Comparison of ENCODE assay signal across 18 cellular contexts in genomic region chr4:41865306-41865980, GRCh38.
DNase-seq lines count a peak whose midpoint lies in the region; ATAC-seq and TF ChIP-seq lines count a peak whose summit lies in the region.
"Had no signal": no experiment of that assay in that cellular context is flagged by ENCODE, and none has a peak within 500 bp of the region (broad histone marks: within the 10 kb centered on the region; RNA-seq: fewer than 3 reads in every experiment).

No MANE protein-coding gene starts in this region.

- peak overlapping the region; percentile 33 for H3K27ac Mint-ChIP-seq in activated naive CD4-positive, alpha-beta T cell treated with anti-CD3 and anti-CD28 coated beads, Interleukin-2, amount 10 ng/mL, durations not matched to agents 7 days and 5 days
- H3K27ac Mint-ChIP-seq in type B pancreatic cell, result no peak overlapping the region
- no peak overlapping the region for H3K27ac Mint-ChIP-seq in stimulated activated memory B cell treated with anti-CD40 and anti-IgM and Interleukin-4, amounts not matched to agents 10 μg/mL and 1 μg/mL and 100 μg/mL, for 72 hours
- H3K27ac Mint-ChIP-seq: activated CD4-positive, alpha-beta T cell treated with anti-CD3 and anti-CD28 coated beads, Interleukin-2, amount 10 ng/mL, durations not matched to agents 7 days and 5 days; nephron; T-helper 2 cell treated with Interferon-gamma antibody and Interleukin-4, amounts not matched to agents 5 μg/mL and 100 μg/mL, for 36 hours had no signal

- ATAC-seq in stimulated activated memory B cell treated with anti-CD40 and anti-IgM and Interleukin-4, amounts not matched to agents 10 μg/mL and 1 μg/mL and 100 μg/mL, for 72 hours, result no peak

- H3K9me3 ChIP-seq in adipocyte (ENCODE audit: control insufficient read depth, low read length), result peaks cover 10% of the 10 kb centered on the region
- H3K9me3 ChIP-seq: lower lobe of right lung had no signal

- H3K4me1 Mint-ChIP-seq in activated naive CD4-positive, alpha-beta T cell treated with anti-CD3 and anti-CD28 coated beads, Interleukin-2, amount 10 ng/mL, durations not matched to agents 7 days and 5 days, result peaks cover 12% of the 10 kb centered on the region
- H3K4me1 Mint-ChIP-seq in type B pancreatic cell (ENCODE audit: unreplicated experiment), result peaks cover 35% of the 10 kb centered on the region
- H3K4me1 Mint-ChIP-seq in stimulated activated memory B cell treated with anti-CD40 and anti-IgM and Interleukin-4, amounts not matched to agents 10 μg/mL and 1 μg/mL and 100 μg/mL, for 72 hours, result no peaks in the 10 kb centered on the region

- peaks cover 13% of the 10 kb centered on the region for H3K4me1 ChIP-seq in adipocyte (ENCODE audit: control insufficient read depth, insufficient read depth, low read length)

- no peaks in the 10 kb centered on the region for H3K9me3 Mint-ChIP-seq in activated naive CD4-positive, alpha-beta T cell treated with anti-CD3 and anti-CD28 coated beads, Interleukin-2, amount 10 ng/mL, durations not matched to agents 7 days and 5 days
- H3K9me3 Mint-ChIP-seq in type B pancreatic cell, result no peaks in the 10 kb centered on the region
- no peaks in the 10 kb centered on the region for H3K9me3 Mint-ChIP-seq in stimulated activated memory B cell treated with anti-CD40 and anti-IgM and Interleukin-4, amounts not matched to agents 10 μg/mL and 1 μg/mL and 100 μg/mL, for 72 hours
- H3K9me3 Mint-ChIP-seq: T-helper 2 cell treated with Interferon-gamma antibody and Interleukin-4, amounts not matched to agents 5 μg/mL and 100 μg/mL, for 36 hours had no signal

- CTCF ChIA-PET in activated naive CD4-positive, alpha-beta T cell treated with anti-CD3 and anti-CD28 coated beads, Interleukin-2, amount 10 ng/mL, durations not matched to agents 7 days and 5 days (lab: Charles Lee), result no interaction called here

- DNase-seq in activated naive CD4-positive, alpha-beta T cell treated with anti-CD3 and anti-CD28 coated beads, Interleukin-2, amount 10 ng/mL, durations not matched to agents 7 days and 5 days, result no peak
- no peak for DNase-seq in activated naive CD4-positive, alpha-beta T cell (lab: John Stamatoyannopoulos, UW)
- DNase-seq in adipocyte (ENCODE audit: low read depth) (peak; percentile 20), iris pigment epithelial cell (ENCODE audit: low read depth) (peak; percentile 15), type B pancreatic cell (ENCODE audit: extremely low spot score, unreplicated experiment) (no peak), NCI-H2081 treated with DMSO at 0.1 percent for 48 hours (lab: John Stamatoyannopoulos, UW) (no peak), GF-D8 (lab: John Stamatoyannopoulos, UW) (no peak)
- DNase-seq: 8988T; activated CD4-positive, alpha-beta T cell treated with anti-CD3 and anti-CD28 coated beads, Interleukin-2, amount 10 ng/mL, durations not matched to agents 7 days and 5 days; COR-L47; effector memory CD4-positive, alpha-beta T cell; lower lobe of right lung; NCI-H1436; RPMI8226; small intestine had no signal

- H3K4me3 Mint-ChIP-seq in activated naive CD4-positive, alpha-beta T cell treated with anti-CD3 and anti-CD28 coated beads, Interleukin-2, amount 10 ng/mL, durations not matched to agents 7 days and 5 days, result no peak overlapping the region
- H3K4me3 Mint-ChIP-seq in type B pancreatic cell, result peak overlapping the region; percentile 55
- no peak overlapping the region for H3K4me3 Mint-ChIP-seq in stimulated activated memory B cell treated with anti-CD40 and anti-IgM and Interleukin-4, amounts not matched to agents 10 μg/mL and 1 μg/mL and 100 μg/mL, for 72 hours
- H3K4me3 Mint-ChIP-seq: activated CD4-positive, alpha-beta T cell treated with anti-CD3 and anti-CD28 coated beads, Interleukin-2, amount 10 ng/mL, durations not matched to agents 7 days and 5 days; T-helper 2 cell treated with Interferon-gamma antibody and Interleukin-4, amounts not matched to agents 5 μg/mL and 100 μg/mL, for 36 hours had no signal

- H3K27me3 Mint-ChIP-seq in activated naive CD4-positive, alpha-beta T cell treated with anti-CD3 and anti-CD28 coated beads, Interleukin-2, amount 10 ng/mL, durations not matched to agents 7 days and 5 days, result peaks cover 56% of the 10 kb centered on the region
- H3K27me3 Mint-ChIP-seq in type B pancreatic cell, result peaks cover 91% of the 10 kb centered on the region
- H3K27me3 Mint-ChIP-seq in stimulated activated memory B cell treated with anti-CD40 and anti-IgM and Interleukin-4, amounts not matched to agents 10 μg/mL and 1 μg/mL and 100 μg/mL, for 72 hours, result peaks cover 58% of the 10 kb centered on the region

- no peak overlapping the region for H3K9ac ChIP-seq in adipocyte (ENCODE audit: low read length)

- no peaks in the 10 kb centered on the region for H3K36me3 Mint-ChIP-seq in activated naive CD4-positive, alpha-beta T cell treated with anti-CD3 and anti-CD28 coated beads, Interleukin-2, amount 10 ng/mL, durations not matched to agents 7 days and 5 days
- no peaks in the 10 kb centered on the region for H3K36me3 Mint-ChIP-seq in type B pancreatic cell
- no peaks in the 10 kb centered on the region for H3K36me3 Mint-ChIP-seq in stimulated activated memory B cell treated with anti-CD40 and anti-IgM and Interleukin-4, amounts not matched to agents 10 μg/mL and 1 μg/mL and 100 μg/mL, for 72 hours

- no peak for TF ChIP-seq CTCF in type B pancreatic cell (conservative IDR thresholded peaks at IDR 0.05)

- H3K27me3 ChIP-seq in adipocyte (replicated peaks; ENCODE audit: control insufficient read depth, insufficient read depth, low read length), result peaks cover 83% of the 10 kb centered on the region

- no peaks in the 10 kb centered on the region for H3K36me3 ChIP-seq in adipocyte (ENCODE audit: control insufficient read depth, insufficient read depth, low read length, severe bottlenecking)
- H3K36me3 ChIP-seq: lower lobe of right lung had no signal

- peak overlapping the region; percentile 68 for H3K4me3 ChIP-seq in adipocyte (ENCODE audit: low read length)
- H3K4me3 ChIP-seq: lower lobe of right lung had no signal

Comparison
In these comparisons a context has a peak if more than half of its experiments do, and no peak if none do; other contexts are left out.
1. DNase-seq: peak in adipocyte (single experiment) and iris pigment epithelial cell (single experiment); none in activated naive CD4-positive, alpha-beta T cell treated with anti-CD3 and anti-CD28 coated beads, Interleukin-2, amount 10 ng/mL, durations not matched to agents 7 days and 5 days (single experiment), activated naive CD4-positive, alpha-beta T cell (0 of 4), type B pancreatic cell (single experiment), NCI-H2081 treated with DMSO at 0.1 percent for 48 hours (single experiment) and GF-D8 (single experiment).